9 cellular contexts compared by ENCODE assay signal in the genomic region with DNA sequence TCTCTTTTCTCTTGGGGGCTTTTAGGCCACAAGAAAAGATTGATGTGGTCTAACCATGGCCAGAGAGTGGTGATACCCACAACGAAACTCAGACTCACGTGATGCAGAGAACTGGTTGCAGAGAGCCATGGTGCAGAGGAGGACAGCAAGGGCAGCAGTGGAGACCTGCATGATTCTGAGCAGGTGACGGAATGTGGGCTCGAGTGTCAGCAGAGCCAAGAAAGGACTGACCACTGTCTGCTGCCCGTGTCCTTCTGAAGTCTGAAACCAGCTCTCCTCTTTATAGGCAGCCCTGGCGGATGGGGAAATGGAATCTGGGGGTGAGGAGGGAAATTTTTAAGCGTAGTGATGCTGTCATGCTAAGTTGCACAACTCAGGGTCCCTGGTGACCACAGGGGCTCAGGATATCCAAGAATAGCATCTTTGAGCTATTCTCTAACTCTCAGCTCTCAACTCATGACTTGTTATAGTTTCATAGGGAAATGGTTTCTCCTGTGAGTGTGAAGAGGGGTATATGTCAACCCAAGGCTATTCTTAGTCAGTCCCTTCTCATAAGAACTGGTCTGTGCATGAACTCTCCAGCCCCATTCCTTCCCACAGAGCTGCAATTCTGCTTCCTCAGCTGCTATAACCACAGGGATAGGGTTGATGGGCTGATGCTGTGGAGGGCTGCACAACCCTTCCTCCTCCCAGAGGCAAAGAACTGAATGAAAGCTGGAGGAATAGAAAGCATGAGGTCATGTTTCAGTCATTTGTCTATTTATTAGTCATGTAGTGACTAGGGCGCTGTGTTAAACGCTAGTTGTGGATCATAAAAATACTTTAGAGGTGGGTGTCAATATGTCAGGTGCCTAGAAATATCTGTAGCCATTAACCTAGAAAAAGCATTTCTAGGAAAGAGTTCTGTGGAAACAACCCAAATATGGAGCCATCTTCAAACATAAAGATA.
A peak's percentile ranks its signal among the peaks of the same experiment; 100 is the strongest.
DNase-seq lines count a peak whose midpoint lies in the region; ATAC-seq and TF ChIP-seq lines count a peak whose summit lies in the region.
"Had no signal": no experiment of that assay in that cellular context is flagged by ENCODE, and none has a peak within 500 bp of the region (broad histone marks: within the 10 kb centered on the region; RNA-seq: fewer than 3 reads in every experiment).

A gene (minus strand): TSS at position 256 of the 949 bp plus-strand sequence. CDS start 85 bp downstream, at position 171.

- ATAC-seq in GM18519 (IDR thresholded peaks at IDR 0.05; ENCODE audit: low FRiP score, unreplicated experiment) (peak; percentile 39), GM21786 (IDR thresholded peaks at IDR 0.05; ENCODE audit: unreplicated experiment) (peak; percentile 65)
- ATAC-seq in stimulated activated naive CD8-positive, alpha-beta T cell treated with anti-CD3 and anti-CD28 coated beads, Interleukin-15, Interleukin-2, amounts not matched to agents 100 U/mL and 50 U/mL, for 24 hours, result peak; percentile 84
- ATAC-seq: Panc1 had no signal

- H3K79me2 ChIP-seq in Loucy (ENCODE audit: insufficient read depth, low read length), result no peaks in the 10 kb centered on the region

- no peak within 1 kb of the TSS for H3K27ac ChIP-seq in epithelial cell of prostate

- peak within 1 kb of the TSS; percentile 10 for H3K4me3 ChIP-seq in Loucy (ENCODE audit: low read length, poor library complexity, severe bottlenecking)

- no peaks in the 10 kb centered on the region for H3F3A ChIP-seq in Loucy (ENCODE audit: low read depth)

- no peaks in the 10 kb centered on the region for H4K20me1 ChIP-seq in Loucy (ENCODE audit: insufficient read depth, low read length, poor library complexity, severe bottlenecking)

- no peaks in the 10 kb centered on the region for H3K27me3 ChIP-seq in Loucy (ENCODE audit: insufficient read depth, low read length, poor library complexity, severe bottlenecking)

- no peaks in the 10 kb centered on the region for H3K36me3 ChIP-seq in Loucy (ENCODE audit: insufficient read depth, low read length)

- TF ChIP-seq CTCF in Loucy (conservative IDR thresholded peaks at IDR 0.05; ENCODE audit: low read length), result no peak

- H3K4me2 ChIP-seq in Loucy (ENCODE audit: low read depth, low read length, poor library complexity, severe bottlenecking), result peak within 1 kb of the TSS; percentile 28

- no peaks in the 10 kb centered on the region for H3K9me3 ChIP-seq in Loucy (ENCODE audit: insufficient read depth, low read depth, low read length)

- no peak within 1 kb of the TSS for H3K9ac ChIP-seq in Loucy (ENCODE audit: low read depth, low read length, poor library complexity, severe bottlenecking)

- H2AFZ ChIP-seq in Loucy (ENCODE audit: low read length), result no peak within 1 kb of the TSS

- H3K9me2 ChIP-seq in Loucy (replicated peaks; ENCODE audit: low read depth, low read length), result no peaks in the 10 kb centered on the region

- DNase-seq in epithelial cell of prostate (ENCODE audit: low read depth, low spot score) (peak; percentile 3), NCI-H2107 (lab: John Stamatoyannopoulos, UW) (no peak), DMS79 treated with DMSO at 0.1 percent for 48 hours (lab: John Stamatoyannopoulos, UW) (no peak), NCI-H774 (lab: John Stamatoyannopoulos, UW) (no peak)
- DNase-seq in stimulated activated naive CD8-positive, alpha-beta T cell treated with anti-CD3 and anti-CD28 coated beads, Interleukin-15, Interleukin-2, amounts not matched to agents 100 U/mL and 50 U/mL, for 24 hours, result peak; percentile 66

- peaks cover 6% of the 10 kb centered on the region for H3K4me1 ChIP-seq in Loucy (ENCODE audit: insufficient read depth, low read length, poor library complexity, severe bottlenecking)

Comparison
In these comparisons a context has a peak if more than half of its experiments do, and no peak if none do; other contexts are left out.
1. DNase-seq: peak in epithelial cell of prostate (single experiment) and stimulated activated naive CD8-positive, alpha-beta T cell treated with anti-CD3 and anti-CD28 coated beads, Interleukin-15, Interleukin-2, amounts not matched to agents 100 U/mL and 50 U/mL, for 24 hours (single experiment); none in NCI-H2107 (single experiment), DMS79 treated with DMSO at 0.1 percent for 48 hours (single experiment) and NCI-H774 (single experiment).
2. Peak in every context shown above with its lines, with median percentiles within 50 percentile points of each other: ATAC-seq.